Comparison of ENCODE assay signal across 8 cellular contexts in genomic region chr2:148552675-148553331, GRCh38.
DNase-seq lines count a peak whose midpoint lies in the region; ATAC-seq lines count a peak whose summit lies in the region.

No MANE protein-coding gene starts in this region.

- ATAC-seq in GM21360 (IDR thresholded peaks at IDR 0.05; ENCODE audit: unreplicated experiment) (peak; percentile 59), sciatic nerve (peak; percentile 55), GM18519 (IDR thresholded peaks at IDR 0.05; ENCODE audit: low FRiP score, unreplicated experiment) (no peak)

- intact Hi-C loops in sciatic nerve (cut with DNase I) (no loop called here), head of caudate nucleus (cut with DNase I) (no loop called here)

- DNase-seq in Daoy (ENCODE audit: low read depth) = peak; percentile 52
- peak; percentile 58 for DNase-seq in NCI-H2171 (lab: John Stamatoyannopoulos, UW)
- peak; percentile 21 for DNase-seq in cerebellar cortex (ENCODE audit: low spot score)
- DNase-seq in sciatic nerve (ENCODE audit: low spot score) = no peak
- DNase-seq in head of caudate nucleus = no peak
- no peak for DNase-seq in NK-92 (lab: John Stamatoyannopoulos, UW; ENCODE audit: unreplicated experiment)

Comparison
In these comparisons a context has a peak if more than half of its experiments do, and no peak if none do; other contexts are left out.
1. DNase-seq: peak in Daoy (single experiment), NCI-H2171 (single experiment) and cerebellar cortex (single experiment); none in sciatic nerve (single experiment), head of caudate nucleus (0 of 42) and NK-92 (single experiment).